19 cellular contexts compared by ENCODE assay signal in the genomic region with DNA sequence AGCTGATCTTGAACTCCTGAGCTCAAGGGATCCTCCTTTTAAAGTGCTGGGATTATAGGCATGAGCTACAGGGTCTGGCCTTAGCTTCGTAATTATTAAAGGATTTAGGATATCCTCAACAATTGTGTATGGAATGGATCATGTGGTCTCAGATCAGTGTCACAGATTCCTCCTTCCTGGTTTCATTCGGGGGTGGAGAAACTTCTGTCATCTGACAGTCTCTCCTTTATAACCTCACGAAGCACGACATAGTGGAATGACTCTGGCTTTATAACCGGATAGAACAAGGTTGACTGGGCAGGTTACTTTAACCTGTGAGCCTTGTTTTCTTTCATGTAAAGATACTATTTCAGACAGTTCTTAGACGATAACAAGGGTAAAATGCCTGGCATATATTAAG.
"Had no signal": no experiment of that assay in that cellular context is flagged by ENCODE, and none has a peak within 500 bp of the region (broad histone marks: within the 10 kb centered on the region; RNA-seq: fewer than 3 reads in every experiment).

No MANE protein-coding gene starts in this region.

- H3K4me1 ChIP-seq: foreskin keratinocyte, neural progenitor cell, upper lobe of right lung had no signal

- H3K4me3 Mint-ChIP-seq: activated CD4-positive, alpha-beta memory T cell treated with anti-CD3 and anti-CD28 coated beads for 36 hours; activated naive CD4-positive, alpha-beta T cell treated with anti-CD3 and anti-CD28 coated beads, Interleukin-2, amount 10 ng/mL, durations not matched to agents 7 days and 5 days; activated naive CD8-positive, alpha-beta T cell treated with anti-CD3 and anti-CD28 coated beads, Interleukin-2, amount 50 U/mL, for 24 hours; memory B cell; naive thymus-derived CD4-positive, alpha-beta T cell; neural progenitor cell had no signal

- ATAC-seq: activated naive CD8-positive, alpha-beta T cell treated with anti-CD3 and anti-CD28 coated beads, Interleukin-2, amount 50 U/mL, for 24 hours; foreskin keratinocyte; naive thymus-derived CD4-positive, alpha-beta T cell; upper lobe of right lung had no signal

- H3K9me3 Mint-ChIP-seq: activated CD4-positive, alpha-beta memory T cell treated with anti-CD3 and anti-CD28 coated beads for 36 hours; activated naive CD4-positive, alpha-beta T cell treated with anti-CD3 and anti-CD28 coated beads, Interleukin-2, amount 10 ng/mL, durations not matched to agents 7 days and 5 days; activated naive CD8-positive, alpha-beta T cell treated with anti-CD3 and anti-CD28 coated beads, Interleukin-2, amount 50 U/mL, for 24 hours; memory B cell; naive thymus-derived CD4-positive, alpha-beta T cell; neural progenitor cell had no signal

- H3K27ac ChIP-seq: foreskin keratinocyte, neural progenitor cell, upper lobe of right lung had no signal

- H3K9me3 ChIP-seq: upper lobe of right lung had no signal

- H3K4me3 ChIP-seq: neural progenitor cell, upper lobe of right lung had no signal

- H3K27ac Mint-ChIP-seq: activated CD4-positive, alpha-beta memory T cell treated with anti-CD3 and anti-CD28 coated beads for 36 hours; activated naive CD4-positive, alpha-beta T cell treated with anti-CD3 and anti-CD28 coated beads, Interleukin-2, amount 10 ng/mL, durations not matched to agents 7 days and 5 days; activated naive CD8-positive, alpha-beta T cell treated with anti-CD3 and anti-CD28 coated beads, Interleukin-2, amount 50 U/mL, for 24 hours; memory B cell; naive thymus-derived CD4-positive, alpha-beta T cell; neural progenitor cell had no signal

- DNase-seq: activated CD4-positive, alpha-beta memory T cell treated with anti-CD3 and anti-CD28 coated beads for 36 hours; activated CD4-positive, alpha-beta T cell treated with anti-CD3 and anti-CD28 coated beads for 48 hours; activated CD4-positive, CD25-positive, alpha-beta regulatory T cell; activated naive CD4-positive, alpha-beta T cell treated with anti-CD3 and anti-CD28 coated beads, Interleukin-2, amount 10 ng/mL, durations not matched to agents 7 days and 5 days; activated naive CD8-positive, alpha-beta T cell treated with anti-CD3 and anti-CD28 coated beads, Interleukin-2, amount 50 U/mL, for 24 hours; activated T-cell treated with anti-CD3 and anti-CD28 coated beads, Interleukin-2, amount 50 U/mL, for 48 hours; cerebellar nuclear complex; effector CD4-positive, alpha-beta T cell; foreskin keratinocyte; glutamatergic neuron; hippocampal formation; naive thymus-derived CD4-positive, alpha-beta T cell; posterior cingulate gyrus; stimulated activated CD4-positive, alpha-beta T cell treated with anti-CD3 and anti-CD28 coated beads, Interleukin-4, amount 100 ng/mL, for 24 hours; stimulated activated naive CD4-positive, alpha-beta T cell treated with Interleukin-2 at 50 U/mL for 16 hours; T1000; upper lobe of right lung had no signal

- H3K9ac ChIP-seq: neural progenitor cell had no signal

- H3K27me3 Mint-ChIP-seq: activated CD4-positive, alpha-beta memory T cell treated with anti-CD3 and anti-CD28 coated beads for 36 hours; activated naive CD8-positive, alpha-beta T cell treated with anti-CD3 and anti-CD28 coated beads, Interleukin-2, amount 50 U/mL, for 24 hours; memory B cell; naive thymus-derived CD4-positive, alpha-beta T cell had no signal

- H3K27me3 ChIP-seq: foreskin keratinocyte, upper lobe of right lung had no signal
